Comparison of ENCODE assay signal across 3 cellular contexts in the genomic region with DNA sequence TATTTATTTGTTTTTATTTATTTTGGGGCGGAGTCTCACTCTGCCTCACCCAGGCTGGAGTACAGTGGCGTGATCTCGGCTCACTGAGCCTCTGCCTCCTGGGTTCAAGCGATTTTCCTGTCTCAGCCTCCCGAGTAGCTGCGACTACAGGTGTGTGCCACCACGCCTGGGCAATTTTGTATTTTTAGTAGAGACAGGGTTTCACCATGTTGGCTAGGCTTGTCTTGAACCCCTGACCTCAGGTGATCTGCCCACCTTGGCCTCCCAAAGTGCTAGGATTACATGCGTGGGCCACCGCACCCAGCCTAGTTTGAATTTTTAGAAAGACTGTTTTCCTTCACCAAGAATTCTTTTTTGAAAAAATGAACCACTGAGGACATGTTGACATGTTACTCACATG. TPM values are rescaled to one million over a fixed set of nuclear protein-coding genes. Genes with fewer than 3 reads are reported as not detected.
"Had no signal": no experiment of that assay in that cellular context is flagged by ENCODE, and none has a peak within 500 bp of the region (broad histone marks: within the 10 kb centered on the region; RNA-seq: fewer than 3 reads in every experiment).

No MANE protein-coding gene starts in this region.

RNA-seq across cellular contexts. Expression of a gene that starts 5.4 kb away (rescaled TPM):
- total RNA-seq: subcutaneous adipose tissue, tibial nerve, vagina had no signal
